In genomic region chr1:38891753-38892152, GRCh38 we compare ENCODE assay signal across 1 cellular context.
A peak's percentile ranks its signal among the peaks of the same experiment; 100 is the strongest.
TF ChIP-seq lines count a peak whose summit lies in the region.

No MANE protein-coding gene starts in this region.

TF ChIP-seq in K562, 482 proteins besides CTCF, POLR2A, EP300 and RAD21:
- TF ChIP-seq ZNF444 (CRISPR knock-in tag; IDR thresholded peaks at IDR 0.05) (no peak), FOSL1 (tag; conservative IDR thresholded peaks at IDR 0.05) (no peak), ZNF398 (CRISPR knock-in tag; IDR thresholded peaks at IDR 0.05) (no peak), ZBED1 (IDR thresholded peaks at IDR 0.05) (no peak), EGR1 (conservative IDR thresholded peaks at IDR 0.05) (peak; percentile 28), MEIS2 (IDR thresholded peaks at IDR 0.05; ENCODE audit: partially characterized antibody) (peak; percentile 71), SMC3 (conservative IDR thresholded peaks at IDR 0.05; ENCODE audit: insufficient read depth, low read depth, low read length) (peak; percentile 42; the same call in 1 of the 2 replicates), BCL6 (CRISPR knock-in tag; IDR thresholded peaks at IDR 0.05) (no peak), POLR2G (IDR thresholded peaks at IDR 0.05; ENCODE audit: low read depth, low read length) (no peak), TAL1 (IDR thresholded peaks at IDR 0.05) (no peak), TOE1 (IDR thresholded peaks at IDR 0.05; ENCODE audit: borderline replicate concordance) (no peak), TOE1 (CRISPR knock-in tag; IDR thresholded peaks at IDR 0.05; ENCODE audit: borderline replicate concordance, low read depth) (no peak), PBX2 (CRISPR knock-in tag; IDR thresholded peaks at IDR 0.05; ENCODE audit: low read depth) (no peak), PBX2 (tag; conservative IDR thresholded peaks at IDR 0.05; ENCODE audit: low read depth) (peak; percentile 23; the same call in 1 of the 2 replicates), CSDE1 (IDR thresholded peaks at IDR 0.05) (no peak), FOXK2 (conservative IDR thresholded peaks at IDR 0.05 in 1 of 2, IDR thresholded peaks at IDR 0.05 in 1 of 2; ENCODE audit: low read depth in 2 of 2) (peak in 1 of 2 experiments; percentile 46; a peak in 2 of 4 replicates), ZBTB7A (IDR thresholded peaks at IDR 0.05; ENCODE audit: borderline replicate concordance, control insufficient read depth, low read depth, low read length) (peak; percentile 30; the same call in 1 of the 2 replicates), ZNF707 (CRISPR knock-in tag; conservative IDR thresholded peaks at IDR 0.05) (no peak)
- TF ChIP-seq, protein P1, sequence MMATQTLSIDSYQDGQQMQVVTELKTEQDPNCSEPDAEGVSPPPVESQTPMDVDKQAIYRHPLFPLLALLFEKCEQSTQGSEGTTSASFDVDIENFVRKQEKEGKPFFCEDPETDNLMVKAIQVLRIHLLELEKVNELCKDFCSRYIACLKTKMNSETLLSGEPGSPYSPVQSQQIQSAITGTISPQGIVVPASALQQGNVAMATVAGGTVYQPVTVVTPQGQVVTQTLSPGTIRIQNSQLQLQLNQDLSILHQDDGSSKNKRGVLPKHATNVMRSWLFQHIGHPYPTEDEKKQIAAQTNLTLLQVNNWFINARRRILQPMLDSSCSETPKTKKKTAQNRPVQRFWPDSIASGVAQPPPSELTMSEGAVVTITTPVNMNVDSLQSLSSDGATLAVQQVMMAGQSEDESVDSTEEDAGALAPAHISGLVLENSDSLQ (IDR thresholded peaks at IDR 0.05): 0 out of 2 replicates have a peak, but pooled peaks have one; percentile 8
- TF ChIP-seq, protein P2, sequence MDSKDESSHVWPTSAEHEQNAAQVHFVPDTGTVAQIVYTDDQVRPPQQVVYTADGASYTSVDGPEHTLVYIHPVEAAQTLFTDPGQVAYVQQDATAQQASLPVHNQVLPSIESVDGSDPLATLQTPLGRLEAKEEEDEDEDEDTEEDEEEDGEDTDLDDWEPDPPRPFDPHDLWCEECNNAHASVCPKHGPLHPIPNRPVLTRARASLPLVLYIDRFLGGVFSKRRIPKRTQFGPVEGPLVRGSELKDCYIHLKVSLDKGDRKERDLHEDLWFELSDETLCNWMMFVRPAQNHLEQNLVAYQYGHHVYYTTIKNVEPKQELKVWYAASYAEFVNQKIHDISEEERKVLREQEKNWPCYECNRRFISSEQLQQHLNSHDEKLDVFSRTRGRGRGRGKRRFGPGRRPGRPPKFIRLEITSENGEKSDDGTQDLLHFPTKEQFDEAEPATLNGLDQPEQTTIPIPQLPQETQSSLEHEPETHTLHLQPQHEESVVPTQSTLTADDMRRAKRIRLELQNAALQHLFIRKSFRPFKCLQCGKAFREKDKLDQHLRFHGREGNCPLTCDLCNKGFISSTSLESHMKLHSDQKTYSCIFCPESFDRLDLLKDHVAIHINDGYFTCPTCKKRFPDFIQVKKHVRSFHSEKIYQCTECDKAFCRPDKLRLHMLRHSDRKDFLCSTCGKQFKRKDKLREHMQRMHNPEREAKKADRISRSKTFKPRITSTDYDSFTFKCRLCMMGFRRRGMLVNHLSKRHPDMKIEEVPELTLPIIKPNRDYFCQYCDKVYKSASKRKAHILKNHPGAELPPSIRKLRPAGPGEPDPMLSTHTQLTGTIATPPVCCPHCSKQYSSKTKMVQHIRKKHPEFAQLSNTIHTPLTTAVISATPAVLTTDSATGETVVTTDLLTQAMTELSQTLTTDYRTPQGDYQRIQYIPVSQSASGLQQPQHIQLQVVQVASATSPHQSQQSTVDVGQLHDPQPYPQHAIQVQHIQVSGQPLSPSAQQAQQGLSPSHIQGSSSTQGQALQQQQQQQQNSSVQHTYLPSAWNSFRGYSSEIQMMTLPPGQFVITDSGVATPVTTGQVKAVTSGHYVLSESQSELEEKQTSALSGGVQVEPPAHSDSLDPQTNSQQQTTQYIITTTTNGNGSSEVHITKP (IDR thresholded peaks at IDR 0.05; ENCODE audit: partially characterized antibody): peak; percentile 21
